Comparison of ENCODE assay signal across 1 cellular context in the genomic region with DNA sequence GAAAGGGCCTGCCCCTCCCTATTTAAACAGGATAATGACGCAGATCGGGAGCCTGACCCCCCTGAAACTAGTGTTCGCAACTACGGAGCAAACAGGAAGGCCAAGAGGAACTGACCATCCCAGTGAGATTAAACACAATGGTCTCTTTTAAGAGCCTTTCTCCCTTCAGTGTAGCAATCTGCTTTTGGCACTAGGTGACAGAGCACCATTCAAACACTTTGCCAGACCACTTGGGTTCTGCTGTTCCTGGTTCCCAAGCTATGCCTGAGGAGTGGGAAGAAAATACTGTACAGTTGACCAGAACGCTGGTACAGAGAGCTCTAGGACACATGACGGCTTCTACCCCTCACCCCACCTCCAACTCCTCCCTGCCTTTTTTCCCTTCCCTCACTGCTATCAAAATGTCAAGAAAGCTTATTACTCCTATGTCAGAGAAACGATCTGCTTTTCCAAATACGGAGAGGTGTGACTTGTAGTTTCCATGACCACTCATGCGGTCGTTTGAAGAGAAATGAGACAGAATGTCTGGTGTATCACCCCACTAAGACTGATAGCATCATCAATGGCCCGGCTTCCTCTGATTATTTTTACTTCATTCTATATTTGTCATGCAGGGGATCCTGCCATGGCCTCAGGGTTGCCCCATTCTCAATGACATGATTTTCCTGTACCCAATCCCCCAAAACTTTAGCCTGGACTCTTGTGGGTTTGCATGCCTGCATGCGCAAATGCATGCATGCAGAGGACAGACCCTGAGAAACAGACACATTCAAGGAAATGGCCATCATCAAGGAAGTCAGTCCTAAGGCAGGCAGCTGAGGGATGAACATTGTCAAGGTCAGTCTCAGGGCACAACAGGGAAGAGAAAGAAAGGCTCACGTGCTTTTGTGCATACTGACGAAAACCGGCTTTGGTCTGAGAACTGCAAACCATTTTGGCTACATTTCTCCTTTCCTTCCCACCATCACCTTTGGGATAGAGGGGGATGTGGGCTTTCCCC.
TF ChIP-seq lines count a peak whose summit lies in the region.

No MANE protein-coding gene starts in this region.

TF ChIP-seq in HepG2, 621 proteins besides CTCF, POLR2A, EP300 and RAD21 (continued from another document and continues in another):
- TF ChIP-seq, protein P1, sequence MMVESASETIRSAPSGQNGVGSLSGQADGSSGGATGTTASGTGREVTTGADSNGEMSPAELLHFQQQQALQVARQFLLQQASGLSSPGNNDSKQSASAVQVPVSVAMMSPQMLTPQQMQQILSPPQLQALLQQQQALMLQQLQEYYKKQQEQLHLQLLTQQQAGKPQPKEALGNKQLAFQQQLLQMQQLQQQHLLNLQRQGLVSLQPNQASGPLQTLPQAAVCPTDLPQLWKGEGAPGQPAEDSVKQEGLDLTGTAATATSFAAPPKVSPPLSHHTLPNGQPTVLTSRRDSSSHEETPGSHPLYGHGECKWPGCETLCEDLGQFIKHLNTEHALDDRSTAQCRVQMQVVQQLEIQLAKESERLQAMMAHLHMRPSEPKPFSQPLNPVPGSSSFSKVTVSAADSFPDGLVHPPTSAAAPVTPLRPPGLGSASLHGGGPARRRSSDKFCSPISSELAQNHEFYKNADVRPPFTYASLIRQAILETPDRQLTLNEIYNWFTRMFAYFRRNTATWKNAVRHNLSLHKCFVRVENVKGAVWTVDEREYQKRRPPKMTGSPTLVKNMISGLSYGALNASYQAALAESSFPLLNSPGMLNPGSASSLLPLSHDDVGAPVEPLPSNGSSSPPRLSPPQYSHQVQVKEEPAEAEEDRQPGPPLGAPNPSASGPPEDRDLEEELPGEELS (CRISPR knock-in tag; IDR thresholded peaks at IDR 0.05) = peak; percentile 95
- TF ChIP-seq ZNF605 (CRISPR knock-in tag; IDR thresholded peaks at IDR 0.05) = peak; percentile 87
- TF ChIP-seq CREM (IDR thresholded peaks at IDR 0.05) = peak; percentile 93
- TF ChIP-seq CREM (CRISPR knock-in tag; IDR thresholded peaks at IDR 0.05) = no peak
- TF ChIP-seq ZNF224 (CRISPR knock-in tag; IDR thresholded peaks at IDR 0.05) = no peak
- TF ChIP-seq, protein P2, sequence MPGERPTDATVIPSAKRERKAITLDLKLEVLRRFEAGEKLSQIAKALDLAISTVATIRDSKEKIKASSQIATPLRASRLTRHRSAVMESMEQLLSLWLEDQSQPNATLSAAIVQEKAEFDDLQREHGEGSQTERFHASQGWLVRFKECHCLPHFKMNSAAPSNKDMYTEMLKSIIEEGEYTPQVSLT (CRISPR knock-in tag; IDR thresholded peaks at IDR 0.05; ENCODE audit: borderline replicate concordance, low read depth) = no peak
- peak; percentile 49; the same call in 1 of the 2 replicates for TF ChIP-seq MXD4 (CRISPR knock-in tag; IDR thresholded peaks at IDR 0.05)
- TF ChIP-seq, protein P3, sequence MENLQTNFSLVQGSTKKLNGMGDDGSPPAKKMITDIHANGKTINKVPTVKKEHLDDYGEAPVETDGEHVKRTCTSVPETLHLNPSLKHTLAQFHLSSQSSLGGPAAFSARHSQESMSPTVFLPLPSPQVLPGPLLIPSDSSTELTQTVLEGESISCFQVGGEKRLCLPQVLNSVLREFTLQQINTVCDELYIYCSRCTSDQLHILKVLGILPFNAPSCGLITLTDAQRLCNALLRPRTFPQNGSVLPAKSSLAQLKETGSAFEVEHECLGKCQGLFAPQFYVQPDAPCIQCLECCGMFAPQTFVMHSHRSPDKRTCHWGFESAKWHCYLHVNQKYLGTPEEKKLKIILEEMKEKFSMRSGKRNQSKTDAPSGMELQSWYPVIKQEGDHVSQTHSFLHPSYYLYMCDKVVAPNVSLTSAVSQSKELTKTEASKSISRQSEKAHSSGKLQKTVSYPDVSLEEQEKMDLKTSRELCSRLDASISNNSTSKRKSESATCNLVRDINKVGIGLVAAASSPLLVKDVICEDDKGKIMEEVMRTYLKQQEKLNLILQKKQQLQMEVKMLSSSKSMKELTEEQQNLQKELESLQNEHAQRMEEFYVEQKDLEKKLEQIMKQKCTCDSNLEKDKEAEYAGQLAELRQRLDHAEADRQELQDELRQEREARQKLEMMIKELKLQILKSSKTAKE (CRISPR knock-in tag; IDR thresholded peaks at IDR 0.05; ENCODE audit: borderline replicate concordance) = peak; percentile 87
- TF ChIP-seq, protein P4, sequence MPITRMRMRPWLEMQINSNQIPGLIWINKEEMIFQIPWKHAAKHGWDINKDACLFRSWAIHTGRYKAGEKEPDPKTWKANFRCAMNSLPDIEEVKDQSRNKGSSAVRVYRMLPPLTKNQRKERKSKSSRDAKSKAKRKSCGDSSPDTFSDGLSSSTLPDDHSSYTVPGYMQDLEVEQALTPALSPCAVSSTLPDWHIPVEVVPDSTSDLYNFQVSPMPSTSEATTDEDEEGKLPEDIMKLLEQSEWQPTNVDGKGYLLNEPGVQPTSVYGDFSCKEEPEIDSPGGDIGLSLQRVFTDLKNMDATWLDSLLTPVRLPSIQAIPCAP (CRISPR knock-in tag; IDR thresholded peaks at IDR 0.05; ENCODE audit: low read depth) = no peak
- TF ChIP-seq, protein P5, sequence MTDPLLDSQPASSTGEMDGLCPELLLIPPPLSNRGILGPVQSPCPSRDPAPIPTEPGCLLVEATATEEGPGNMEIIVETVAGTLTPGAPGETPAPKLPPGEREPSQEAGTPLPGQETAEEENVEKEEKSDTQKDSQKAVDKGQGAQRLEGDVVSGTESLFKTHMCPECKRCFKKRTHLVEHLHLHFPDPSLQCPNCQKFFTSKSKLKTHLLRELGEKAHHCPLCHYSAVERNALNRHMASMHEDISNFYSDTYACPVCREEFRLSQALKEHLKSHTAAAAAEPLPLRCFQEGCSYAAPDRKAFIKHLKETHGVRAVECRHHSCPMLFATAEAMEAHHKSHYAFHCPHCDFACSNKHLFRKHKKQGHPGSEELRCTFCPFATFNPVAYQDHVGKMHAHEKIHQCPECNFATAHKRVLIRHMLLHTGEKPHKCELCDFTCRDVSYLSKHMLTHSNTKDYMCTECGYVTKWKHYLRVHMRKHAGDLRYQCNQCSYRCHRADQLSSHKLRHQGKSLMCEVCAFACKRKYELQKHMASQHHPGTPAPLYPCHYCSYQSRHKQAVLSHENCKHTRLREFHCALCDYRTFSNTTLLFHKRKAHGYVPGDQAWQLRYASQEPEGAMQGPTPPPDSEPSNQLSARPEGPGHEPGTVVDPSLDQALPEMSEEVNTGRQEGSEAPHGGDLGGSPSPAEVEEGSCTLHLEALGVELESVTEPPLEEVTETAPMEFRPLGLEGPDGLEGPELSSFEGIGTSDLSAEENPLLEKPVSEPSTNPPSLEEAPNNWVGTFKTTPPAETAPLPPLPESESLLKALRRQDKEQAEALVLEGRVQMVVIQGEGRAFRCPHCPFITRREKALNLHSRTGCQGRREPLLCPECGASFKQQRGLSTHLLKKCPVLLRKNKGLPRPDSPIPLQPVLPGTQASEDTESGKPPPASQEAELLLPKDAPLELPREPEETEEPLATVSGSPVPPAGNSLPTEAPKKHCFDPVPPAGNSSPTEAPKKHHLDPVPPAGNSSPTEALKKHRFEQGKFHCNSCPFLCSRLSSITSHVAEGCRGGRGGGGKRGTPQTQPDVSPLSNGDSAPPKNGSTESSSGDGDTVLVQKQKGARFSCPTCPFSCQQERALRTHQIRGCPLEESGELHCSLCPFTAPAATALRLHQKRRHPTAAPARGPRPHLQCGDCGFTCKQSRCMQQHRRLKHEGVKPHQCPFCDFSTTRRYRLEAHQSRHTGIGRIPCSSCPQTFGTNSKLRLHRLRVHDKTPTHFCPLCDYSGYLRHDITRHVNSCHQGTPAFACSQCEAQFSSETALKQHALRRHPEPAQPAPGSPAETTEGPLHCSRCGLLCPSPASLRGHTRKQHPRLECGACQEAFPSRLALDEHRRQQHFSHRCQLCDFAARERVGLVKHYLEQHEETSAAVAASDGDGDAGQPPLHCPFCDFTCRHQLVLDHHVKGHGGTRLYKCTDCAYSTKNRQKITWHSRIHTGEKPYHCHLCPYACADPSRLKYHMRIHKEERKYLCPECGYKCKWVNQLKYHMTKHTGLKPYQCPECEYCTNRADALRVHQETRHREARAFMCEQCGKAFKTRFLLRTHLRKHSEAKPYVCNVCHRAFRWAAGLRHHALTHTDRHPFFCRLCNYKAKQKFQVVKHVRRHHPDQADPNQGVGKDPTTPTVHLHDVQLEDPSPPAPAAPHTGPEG (CRISPR knock-in tag; IDR thresholded peaks at IDR 0.05) = no peak
- no peak for TF ChIP-seq SMC3 (IDR thresholded peaks at IDR 0.05; ENCODE audit: low read length)
- TF ChIP-seq, protein P6, sequence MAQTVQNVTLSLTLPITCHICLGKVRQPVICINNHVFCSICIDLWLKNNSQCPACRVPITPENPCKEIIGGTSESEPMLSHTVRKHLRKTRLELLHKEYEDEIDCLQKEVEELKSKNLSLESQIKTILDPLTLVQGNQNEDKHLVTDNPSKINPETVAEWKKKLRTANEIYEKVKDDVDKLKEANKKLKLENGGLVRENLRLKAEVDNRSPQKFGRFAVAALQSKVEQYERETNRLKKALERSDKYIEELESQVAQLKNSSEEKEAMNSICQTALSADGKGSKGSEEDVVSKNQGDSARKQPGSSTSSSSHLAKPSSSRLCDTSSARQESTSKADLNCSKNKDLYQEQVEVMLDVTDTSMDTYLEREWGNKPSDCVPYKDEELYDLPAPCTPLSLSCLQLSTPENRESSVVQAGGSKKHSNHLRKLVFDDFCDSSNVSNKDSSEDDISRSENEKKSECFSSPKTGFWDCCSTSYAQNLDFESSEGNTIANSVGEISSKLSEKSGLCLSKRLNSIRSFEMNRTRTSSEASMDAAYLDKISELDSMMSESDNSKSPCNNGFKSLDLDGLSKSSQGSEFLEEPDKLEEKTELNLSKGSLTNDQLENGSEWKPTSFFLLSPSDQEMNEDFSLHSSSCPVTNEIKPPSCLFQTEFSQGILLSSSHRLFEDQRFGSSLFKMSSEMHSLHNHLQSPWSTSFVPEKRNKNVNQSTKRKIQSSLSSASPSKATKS (CRISPR knock-in tag; IDR thresholded peaks at IDR 0.05) = no peak
- peak; percentile 54; the same call in 1 of the 2 replicates for TF ChIP-seq ZNF501 (CRISPR knock-in tag; IDR thresholded peaks at IDR 0.05)
- TF ChIP-seq, protein P7, sequence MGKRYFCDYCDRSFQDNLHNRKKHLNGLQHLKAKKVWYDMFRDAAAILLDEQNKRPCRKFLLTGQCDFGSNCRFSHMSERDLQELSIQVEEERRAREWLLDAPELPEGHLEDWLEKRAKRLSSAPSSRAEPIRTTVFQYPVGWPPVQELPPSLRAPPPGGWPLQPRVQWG (CRISPR knock-in tag; IDR thresholded peaks at IDR 0.05; ENCODE audit: borderline replicate concordance, low read depth) = no peak
- peak; percentile 29; the same call in 1 of the 2 replicates for TF ChIP-seq RFXAP (CRISPR knock-in tag; IDR thresholded peaks at IDR 0.05; ENCODE audit: borderline replicate concordance)
- 0 out of 2 replicates have a peak, but pooled peaks have one; percentile 21 for TF ChIP-seq ZSCAN29 (CRISPR knock-in tag; conservative IDR thresholded peaks at IDR 0.05)
- no peak for TF ChIP-seq ZNF766 (CRISPR knock-in tag; IDR thresholded peaks at IDR 0.05; ENCODE audit: borderline replicate concordance)
- TF ChIP-seq, protein P8, sequence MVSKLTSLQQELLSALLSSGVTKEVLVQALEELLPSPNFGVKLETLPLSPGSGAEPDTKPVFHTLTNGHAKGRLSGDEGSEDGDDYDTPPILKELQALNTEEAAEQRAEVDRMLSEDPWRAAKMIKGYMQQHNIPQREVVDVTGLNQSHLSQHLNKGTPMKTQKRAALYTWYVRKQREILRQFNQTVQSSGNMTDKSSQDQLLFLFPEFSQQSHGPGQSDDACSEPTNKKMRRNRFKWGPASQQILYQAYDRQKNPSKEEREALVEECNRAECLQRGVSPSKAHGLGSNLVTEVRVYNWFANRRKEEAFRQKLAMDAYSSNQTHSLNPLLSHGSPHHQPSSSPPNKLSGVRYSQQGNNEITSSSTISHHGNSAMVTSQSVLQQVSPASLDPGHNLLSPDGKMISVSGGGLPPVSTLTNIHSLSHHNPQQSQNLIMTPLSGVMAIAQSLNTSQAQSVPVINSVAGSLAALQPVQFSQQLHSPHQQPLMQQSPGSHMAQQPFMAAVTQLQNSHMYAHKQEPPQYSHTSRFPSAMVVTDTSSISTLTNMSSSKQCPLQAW (CRISPR knock-in tag; IDR thresholded peaks at IDR 0.05) = peak; percentile 78; the same call in 1 of the 2 replicates
- TF ChIP-seq ZNF207 (IDR thresholded peaks at IDR 0.05; ENCODE audit: borderline replicate concordance) = no peak
- peak; percentile 51; the same call in 1 of the 2 replicates for TF ChIP-seq POLR2G (IDR thresholded peaks at IDR 0.05; ENCODE audit: low read depth, low read length)
- TF ChIP-seq ZNF567 (CRISPR knock-in tag; IDR thresholded peaks at IDR 0.05; ENCODE audit: borderline replicate concordance) = no peak
- TF ChIP-seq ONECUT2 (CRISPR knock-in tag; IDR thresholded peaks at IDR 0.05) = no peak
- no peak for TF ChIP-seq ZNF10 (CRISPR knock-in tag; IDR thresholded peaks at IDR 0.05; ENCODE audit: borderline replicate concordance, low read depth)
- peak; percentile 39; the same call in 1 of the 2 replicates for TF ChIP-seq NFYC (CRISPR knock-in tag; IDR thresholded peaks at IDR 0.05)
- TF ChIP-seq, protein P9, sequence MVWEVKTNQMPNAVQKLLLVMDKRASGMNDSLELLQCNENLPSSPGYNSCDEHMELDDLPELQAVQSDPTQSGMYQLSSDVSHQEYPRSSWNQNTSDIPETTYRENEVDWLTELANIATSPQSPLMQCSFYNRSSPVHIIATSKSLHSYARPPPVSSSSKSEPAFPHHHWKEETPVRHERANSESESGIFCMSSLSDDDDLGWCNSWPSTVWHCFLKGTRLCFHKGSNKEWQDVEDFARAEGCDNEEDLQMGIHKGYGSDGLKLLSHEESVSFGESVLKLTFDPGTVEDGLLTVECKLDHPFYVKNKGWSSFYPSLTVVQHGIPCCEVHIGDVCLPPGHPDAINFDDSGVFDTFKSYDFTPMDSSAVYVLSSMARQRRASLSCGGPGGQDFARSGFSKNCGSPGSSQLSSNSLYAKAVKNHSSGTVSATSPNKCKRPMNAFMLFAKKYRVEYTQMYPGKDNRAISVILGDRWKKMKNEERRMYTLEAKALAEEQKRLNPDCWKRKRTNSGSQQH (CRISPR knock-in tag; IDR thresholded peaks at IDR 0.05; ENCODE audit: low read depth) = no peak
- TF ChIP-seq JDP2 (CRISPR knock-in tag; IDR thresholded peaks at IDR 0.05; ENCODE audit: borderline replicate concordance) = no peak
- no peak for TF ChIP-seq ZNF850 (CRISPR knock-in tag; conservative IDR thresholded peaks at IDR 0.05)
- TF ChIP-seq SMAD1 (CRISPR knock-in tag; IDR thresholded peaks at IDR 0.05; ENCODE audit: borderline replicate concordance, low read depth) = no peak
- no peak for TF ChIP-seq KDM5B (CRISPR knock-in tag; IDR thresholded peaks at IDR 0.05; ENCODE audit: borderline replicate concordance)
- no peak for TF ChIP-seq HOXA5 (CRISPR knock-in tag; IDR thresholded peaks at IDR 0.05)
- TF ChIP-seq SP5 (CRISPR knock-in tag; IDR thresholded peaks at IDR 0.05; ENCODE audit: borderline replicate concordance, low read depth) = peak; percentile 77; the same call in 1 of the 2 replicates
- peak; percentile 66 for TF ChIP-seq DMAP1 (CRISPR knock-in tag; IDR thresholded peaks at IDR 0.05)
- peak; percentile 23; the same call in 1 of the 2 replicates for TF ChIP-seq KDM4B (CRISPR knock-in tag; IDR thresholded peaks at IDR 0.05)
- TF ChIP-seq ZMYM4 (CRISPR knock-in tag; IDR thresholded peaks at IDR 0.05) = peak; percentile 88
- TF ChIP-seq, protein P10, sequence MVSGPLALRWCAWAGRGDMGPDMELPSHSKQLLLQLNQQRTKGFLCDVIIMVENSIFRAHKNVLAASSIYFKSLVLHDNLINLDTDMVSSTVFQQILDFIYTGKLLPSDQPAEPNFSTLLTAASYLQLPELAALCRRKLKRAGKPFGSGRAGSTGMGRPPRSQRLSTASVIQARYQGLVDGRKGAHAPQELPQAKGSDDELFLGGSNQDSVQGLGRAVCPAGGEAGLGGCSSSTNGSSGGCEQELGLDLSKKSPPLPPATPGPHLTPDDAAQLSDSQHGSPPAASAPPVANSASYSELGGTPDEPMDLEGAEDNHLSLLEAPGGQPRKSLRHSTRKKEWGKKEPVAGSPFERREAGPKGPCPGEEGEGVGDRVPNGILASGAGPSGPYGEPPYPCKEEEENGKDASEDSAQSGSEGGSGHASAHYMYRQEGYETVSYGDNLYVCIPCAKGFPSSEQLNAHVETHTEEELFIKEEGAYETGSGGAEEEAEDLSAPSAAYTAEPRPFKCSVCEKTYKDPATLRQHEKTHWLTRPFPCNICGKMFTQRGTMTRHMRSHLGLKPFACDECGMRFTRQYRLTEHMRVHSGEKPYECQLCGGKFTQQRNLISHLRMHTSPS (CRISPR knock-in tag; IDR thresholded peaks at IDR 0.05; ENCODE audit: low read depth) = 0 out of 2 replicates have a peak, but pooled peaks have one; percentile 62
